In genomic region chr10:18793951-18794350, GRCh38 we compare ENCODE assay signal across 11 cellular contexts.
DNase-seq lines count a peak whose midpoint lies in the region; ATAC-seq, FAIRE-seq and TF ChIP-seq lines count a peak whose summit lies in the region.
"Had no signal": no experiment of that assay in that cellular context is flagged by ENCODE, and none has a peak within 500 bp of the region (broad histone marks: within the 10 kb centered on the region; RNA-seq: fewer than 3 reads in every experiment).

No MANE protein-coding gene starts in this region.

- H3K36me3 Mint-ChIP-seq in activated naive CD8-positive, alpha-beta T cell treated with anti-CD3 and anti-CD28 coated beads, Interleukin-2, amount 50 U/mL, for 24 hours (ENCODE audit: low read depth), result no peaks in the 10 kb centered on the region

- H3K4me1 Mint-ChIP-seq in activated naive CD8-positive, alpha-beta T cell treated with anti-CD3 and anti-CD28 coated beads, Interleukin-2, amount 50 U/mL, for 24 hours, result no peaks in the 10 kb centered on the region
- H3K4me1 Mint-ChIP-seq: B cell had no signal

- DNase-seq in NCI-H510A treated with DMSO at 0.1 percent for 48 hours (lab: John Stamatoyannopoulos, UW), result peak; percentile 17
- no peak for DNase-seq in NCI-H510A (lab: John Stamatoyannopoulos, UW)
- DNase-seq in NCI-H82 treated with DMSO at 0.1 percent for 48 hours (lab: John Stamatoyannopoulos, UW; ENCODE audit: unreplicated experiment), result peak; percentile 4
- no peak for DNase-seq in esophagus muscularis mucosa (ENCODE audit: extremely low spot score)
- peak; percentile 76 for DNase-seq in small intestine
- no peak for DNase-seq in caudate nucleus (lab: John Stamatoyannopoulos, UW)
- no peak for DNase-seq in activated naive CD8-positive, alpha-beta T cell treated with anti-CD3 and anti-CD28 coated beads, Interleukin-2, amount 50 U/mL, for 24 hours
- DNase-seq: anterior cingulate cortex, T-helper 2 cell had no signal

- H3K27me3 Mint-ChIP-seq in activated naive CD8-positive, alpha-beta T cell treated with anti-CD3 and anti-CD28 coated beads, Interleukin-2, amount 50 U/mL, for 24 hours, result peaks cover 4% of the 10 kb centered on the region
- H3K27me3 Mint-ChIP-seq: B cell had no signal

- WGBS in esophagus muscularis mucosa, result 30% methylated on average over 3 of the region's 3 CpGs
- WGBS in small intestine, 3 donors, result 21 to 34% (median 26%) methylated on average over 3 of the region's 3 CpGs

- no peaks in the 10 kb centered on the region for H3K27me3 ChIP-seq in esophagus muscularis mucosa
- H3K27me3 ChIP-seq in small intestine (ENCODE audit: control insufficient read depth in 2 of 2, insufficient read depth in 2 of 2, low read length in 2 of 2), result no peaks in the 10 kb centered on the region

- no peak overlapping the region for H3K4me3 Mint-ChIP-seq in activated naive CD8-positive, alpha-beta T cell treated with anti-CD3 and anti-CD28 coated beads, Interleukin-2, amount 50 U/mL, for 24 hours
- H3K4me3 Mint-ChIP-seq: B cell had no signal

- H3K4me3 ChIP-seq in esophagus muscularis mucosa (no peak overlapping the region), small intestine (ENCODE audit: low read depth in 1 of 2, low read length in 2 of 2) (no peak overlapping the region)

- TF ChIP-seq CTCF in esophagus muscularis mucosa (IDR thresholded peaks at IDR 0.05), result peak in 2 of 3 experiments; percentile 12 to 19

- ATAC-seq in HG03378 (IDR thresholded peaks at IDR 0.05; ENCODE audit: unreplicated experiment), result no peak
- no peak for ATAC-seq in activated naive CD8-positive, alpha-beta T cell treated with anti-CD3 and anti-CD28 coated beads, Interleukin-2, amount 50 U/mL, for 24 hours

- intact Hi-C loops in esophagus muscularis mucosa (cut with DNase I), result no loop called here

- no peaks in the 10 kb centered on the region for H3K36me3 ChIP-seq in esophagus muscularis mucosa
- no peaks in the 10 kb centered on the region for H3K36me3 ChIP-seq in small intestine (ENCODE audit: control insufficient read depth in 2 of 2, insufficient read depth in 2 of 2, low read length in 2 of 2)

- TF ChIP-seq POLR2A in esophagus muscularis mucosa (IDR thresholded peaks at IDR 0.05; ENCODE audit: low read depth), result no peak

- no peaks in the 10 kb centered on the region for H3K9me3 ChIP-seq in esophagus muscularis mucosa
- no peaks in the 10 kb centered on the region for H3K9me3 ChIP-seq in small intestine (ENCODE audit: control insufficient read depth, low read depth)

- peaks cover 13% of the 10 kb centered on the region for H3K9me3 Mint-ChIP-seq in activated naive CD8-positive, alpha-beta T cell treated with anti-CD3 and anti-CD28 coated beads, Interleukin-2, amount 50 U/mL, for 24 hours

- H3K27ac ChIP-seq in esophagus muscularis mucosa (replicated peaks in 1 of 4) (no peak overlapping the region), small intestine (ENCODE audit: low read depth in 1 of 2, low read length in 1 of 2) (no peak overlapping the region), caudate nucleus (ENCODE audit: low read depth, low read length) (no peak overlapping the region)

- TF ChIP-seq EP300 in esophagus muscularis mucosa (IDR thresholded peaks at IDR 0.05), result no peak

- H3K27ac Mint-ChIP-seq in activated naive CD8-positive, alpha-beta T cell treated with anti-CD3 and anti-CD28 coated beads, Interleukin-2, amount 50 U/mL, for 24 hours, result no peak overlapping the region
- H3K27ac Mint-ChIP-seq: B cell had no signal

- FAIRE-seq in small intestine (lab: Jason Lieb, UNC), result peak; percentile 87

- H3K4me1 ChIP-seq in esophagus muscularis mucosa (no peaks in the 10 kb centered on the region), small intestine (ENCODE audit: control insufficient read depth in 2 of 2, insufficient read depth in 1 of 2, low read depth in 1 of 2, low read length in 1 of 2) (no peaks in the 10 kb centered on the region)

Comparison
In these comparisons a context has a peak if more than half of its experiments do, and no peak if none do; other contexts are left out.
1. DNase-seq: peak in NCI-H510A treated with DMSO at 0.1 percent for 48 hours (single experiment), NCI-H82 treated with DMSO at 0.1 percent for 48 hours (single experiment) and small intestine (single experiment); none in NCI-H510A (single experiment), esophagus muscularis mucosa (single experiment), caudate nucleus (0 of 61) and activated naive CD8-positive, alpha-beta T cell treated with anti-CD3 and anti-CD28 coated beads, Interleukin-2, amount 50 U/mL, for 24 hours (single experiment).